ENCODE assay signal across 26 cellular contexts in the genomic region with DNA sequence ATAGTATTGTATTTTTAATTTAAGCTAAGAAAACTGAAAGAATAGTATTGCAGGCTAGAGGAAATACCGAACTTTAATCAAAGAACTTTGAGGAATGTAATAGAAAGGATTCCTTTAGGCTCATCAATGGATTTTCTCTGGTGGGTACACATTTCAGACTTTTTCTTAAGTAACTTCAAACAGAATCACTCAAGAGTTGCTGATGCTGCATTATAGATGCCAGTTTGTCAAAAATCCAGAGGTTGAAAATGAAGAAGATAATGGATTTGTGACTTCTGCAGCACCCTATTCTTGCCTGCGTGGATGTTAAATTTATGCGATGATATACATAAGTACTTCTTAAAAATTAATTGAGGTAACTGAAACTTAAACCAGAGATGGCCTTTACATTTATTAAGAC. TPM values are rescaled to one million over a fixed set of nuclear protein-coding genes. Genes with fewer than 3 reads are reported as not detected.
A peak's percentile ranks its signal among the peaks of the same experiment; 100 is the strongest.
DNase-seq lines count a peak whose midpoint lies in the region; ATAC-seq, FAIRE-seq and TF ChIP-seq lines count a peak whose summit lies in the region.
"Had no signal": no experiment of that assay in that cellular context is flagged by ENCODE, and none has a peak within 500 bp of the region (broad histone marks: within the 10 kb centered on the region; RNA-seq: fewer than 3 reads in every experiment).

No MANE protein-coding gene starts in this region.

- H3K36me3 Mint-ChIP-seq in HFFc6 (ENCODE audit: low read depth): no peaks in the 10 kb centered on the region

- DNase-seq in HFFc6 (no peak), fibroblast of lung (ENCODE audit: low read depth in 2 of 2) (peak in 1 of 2 donors; percentile 21), small intestine (no peak), caudate nucleus (lab: John Stamatoyannopoulos, UW) (no peak)
- DNase-seq: activated CD4-positive, alpha-beta T cell treated with anti-CD3 and anti-CD28 coated beads for 4 hours; activated naive CD4-positive, alpha-beta T cell treated with Interleukin-2 at 50 U/mL for 16 hours; activated T-cell treated with anti-CD3 and anti-CD28 coated beads, Interleukin-2, amount 50 U/mL, for 48 hours; amygdala; central memory CD4-positive, alpha-beta T cell; DMS79 treated with DMSO at 0.1 percent for 48 hours; foreskin melanocyte; islet precursor cell; NCI-H1417; NCI-H2107; nucleus accumbens; PC-9 had no signal

- H3K4me1 ChIP-seq in BLaER1 (peaks cover 18% of the 10 kb centered on the region), fibroblast of lung (ENCODE audit: control insufficient read depth, extremely low read depth, insufficient read depth, low read length) (peaks cover 3% of the 10 kb centered on the region), rectal smooth muscle tissue (ENCODE audit: control insufficient read depth, insufficient read depth, low read length) (peaks cover 25% of the 10 kb centered on the region), small intestine (ENCODE audit: control insufficient read depth in 2 of 2, insufficient read depth in 1 of 2, low read depth in 1 of 2, low read length in 1 of 2) (peaks cover 0 to 7% of the 10 kb centered on the region in 2 donors)

- no peak overlapping the region for H2AFZ ChIP-seq in fibroblast of lung (ENCODE audit: low read length)
- H2AFZ ChIP-seq: PC-9 had no signal

- H3K27ac ChIP-seq in BLaER1 (no peak overlapping the region), fibroblast of lung (ENCODE audit: insufficient read depth, low read length) (no peak overlapping the region), rectal smooth muscle tissue (ENCODE audit: low read depth, low read length) (peak overlapping the region; percentile 20), small intestine (ENCODE audit: low read depth in 1 of 2, low read length in 1 of 2) (no peak overlapping the region), caudate nucleus (ENCODE audit: low read depth, low read length) (no peak overlapping the region)
- H3K27ac ChIP-seq: PC-9 had no signal

- 72 to 97% (median 93%) methylated on average over 3 of the region's 3 CpGs for WGBS in small intestine, 3 donors

- H3K9ac ChIP-seq in BLaER1 (no peak overlapping the region), fibroblast of lung (ENCODE audit: insufficient read depth, low read length) (no peak overlapping the region), rectal smooth muscle tissue (ENCODE audit: low read length) (no peak overlapping the region)

- H3K27me3 Mint-ChIP-seq in HFFc6 (ENCODE audit: insufficient read depth): no peaks in the 10 kb centered on the region

- peak overlapping the region; percentile 34; the same call in 1 of the 2 replicates for H3K4me3 Mint-ChIP-seq in HFFc6

- H3K9me3 Mint-ChIP-seq in HFFc6: no peaks in the 10 kb centered on the region

- no peak for ATAC-seq in HG03045 (IDR thresholded peaks at IDR 0.05; ENCODE audit: unreplicated experiment)
- ATAC-seq in HG03139 (IDR thresholded peaks at IDR 0.05; ENCODE audit: unreplicated experiment): no peak

- H3K4me3 ChIP-seq in BLaER1 (no peak overlapping the region), fibroblast of lung (replicated peaks in 1 of 4; ENCODE audit: control extremely low read depth in 1 of 4, insufficient read depth in 1 of 4, low read depth in 3 of 4, low read length in 4 of 4) (peak overlapping the region in 2 of 4 experiments; percentile 32 to 34), rectal smooth muscle tissue (ENCODE audit: low read length) (no peak overlapping the region), small intestine (ENCODE audit: low read depth in 1 of 2, low read length in 2 of 2) (no peak overlapping the region)
- H3K4me3 ChIP-seq: PC-9 had no signal

- H3K79me2 ChIP-seq in fibroblast of lung (ENCODE audit: control insufficient read depth, insufficient read depth, low read length): no peaks in the 10 kb centered on the region

- H3K27me3 ChIP-seq in BLaER1 (no peaks in the 10 kb centered on the region), fibroblast of lung (ENCODE audit: control insufficient read depth, insufficient read depth, low read length) (no peaks in the 10 kb centered on the region), rectal smooth muscle tissue (ENCODE audit: control insufficient read depth, insufficient read depth, low read length) (no peaks in the 10 kb centered on the region), small intestine (ENCODE audit: control insufficient read depth in 2 of 2, insufficient read depth in 2 of 2, low read length in 2 of 2) (no peaks in the 10 kb centered on the region)

- H3K4me2 ChIP-seq in BLaER1 (0 out of 2 replicates have a peak overlapping the region, but pooled peaks have one; percentile 22), fibroblast of lung (ENCODE audit: extremely low read depth, insufficient read depth, low read length) (peak overlapping the region; percentile 40)
- H3K4me2 ChIP-seq: PC-9 had no signal

- TF ChIP-seq CTCF in HFFc6 (IDR thresholded peaks at IDR 0.05): no peak
- no peak for TF ChIP-seq CTCF in fibroblast of lung (conservative IDR thresholded peaks at IDR 0.05 in 1 of 2, IDR thresholded peaks at IDR 0.05 in 1 of 2; ENCODE audit: low read depth in 1 of 2, low read length in 2 of 2)

- H3K36me3 ChIP-seq in BLaER1 (no peaks in the 10 kb centered on the region), fibroblast of lung (ENCODE audit: control insufficient read depth, insufficient read depth, low read length) (no peaks in the 10 kb centered on the region), rectal smooth muscle tissue (ENCODE audit: control insufficient read depth, insufficient read depth, low read length) (no peaks in the 10 kb centered on the region), small intestine (ENCODE audit: control insufficient read depth in 2 of 2, insufficient read depth in 2 of 2, low read length in 2 of 2) (no peaks in the 10 kb centered on the region)

- H3K9me3 ChIP-seq in BLaER1: no peaks in the 10 kb centered on the region
- H3K9me3 ChIP-seq in fibroblast of lung (ENCODE audit: control insufficient read depth, insufficient read depth, low read depth, low read length): no peaks in the 10 kb centered on the region
- no peaks in the 10 kb centered on the region for H3K9me3 ChIP-seq in small intestine (ENCODE audit: control insufficient read depth, low read depth)

- no peak for FAIRE-seq in small intestine (lab: Jason Lieb, UNC)
- FAIRE-seq: GM12892 had no signal

- H4K20me1 ChIP-seq in BLaER1 (no peaks in the 10 kb centered on the region), fibroblast of lung (ENCODE audit: control insufficient read depth, extremely low read depth, insufficient read depth, low read length) (no peaks in the 10 kb centered on the region)

- H3K27ac Mint-ChIP-seq in HFFc6: no peak overlapping the region; the same call in 1 of the 2 replicates

- H3K4me1 Mint-ChIP-seq in HFFc6 (ENCODE audit: low read depth): peaks cover 16% of the 10 kb centered on the region

RNA-seq across cellular contexts. Expression of a gene that starts 0.3 kb away (rescaled TPM):
- total RNA-seq in HFFc6 (2021; fragmentation: NEBNext Ultra II Directional; extraction: Animal tissue kit (Norgen Biotek cat#: 25700)): under 1 TPM in 1 of 6 experiments, not detected in 5; 0.12 TPM
- 1.3 and 6.2 TPM in 2 replicates for total RNA-seq in fibroblast of lung
- polyA plus RNA-seq in fibroblast of lung (1.2 and 4.4 TPM in 2 replicates), small intestine (1 to 10 TPM in 2 of 3 donors, not detected in 1; 1.1 to 6.7 TPM)
- 0.69 and 3.9 TPM in 2 replicates for polyA plus RNA-seq in fibroblast of lung (2012)
- 0.37 TPM in 1 of 2 replicates, not detected in the other for polyA minus RNA-seq in fibroblast of lung (ENCODE audit: low replicate concordance)
- total RNA-seq: lung microvascular endothelial cell, M059J, myocyte, NCI-H460, PC-9 had no signal

RNA-seq across cellular contexts. Expression of a gene that starts 20.2 kb away (rescaled TPM):
- total RNA-seq in HFFc6 (2021; fragmentation: NEBNext Ultra II Directional; extraction: Animal tissue kit (Norgen Biotek cat#: 25700)): not detected
- total RNA-seq in fibroblast of lung: under 0.01 and 0.17 TPM in 2 replicates
- polyA plus RNA-seq in fibroblast of lung (0.07 TPM in 2 replicates), small intestine (1 to 10 TPM in 1 of 3 donors, under 1 TPM in 1, not detected in 1; 0.27 to 3.6 TPM)
- 0.08 TPM in 1 of 2 replicates, not detected in the other for polyA plus RNA-seq in fibroblast of lung (2012)
- polyA minus RNA-seq in fibroblast of lung (ENCODE audit: low replicate concordance): not detected in 2 replicates
- total RNA-seq: lung microvascular endothelial cell; M059J; myocyte; NCI-H460; PC-9; T-helper 1 cell treated with Interleukin-12 subunit alpha and Interleukin-12 subunit beta and Interleukin-4 antibody, amounts not matched to agents 30 ng/mL and 1 ng/mL, for 36 hours had no signal
